Comparison of ENCODE assay signal across 8 cellular contexts in genomic region chr4:10098770-10099139, GRCh38. TPM values are rescaled to one million over a fixed set of nuclear protein-coding genes. Genes with fewer than 3 reads are reported as not detected.
DNase-seq lines count a peak whose midpoint lies in the region; ATAC-seq, FAIRE-seq and TF ChIP-seq lines count a peak whose summit lies in the region.

No MANE protein-coding gene starts in this region.

- H3K4me3 Mint-ChIP-seq in activated CD8-positive, alpha-beta T cell treated with anti-CD3 and anti-CD28 coated beads for 36 hours, result peak overlapping the region; percentile 43

- no peak overlapping the region for H3K4me3 ChIP-seq in right cardiac atrium (ENCODE audit: low read length)

- peak overlapping the region; percentile 91 for H3K27ac Mint-ChIP-seq in activated CD8-positive, alpha-beta T cell treated with anti-CD3 and anti-CD28 coated beads for 36 hours

- no peak overlapping the region for H3K27ac ChIP-seq in right cardiac atrium (ENCODE audit: low read length)

- intact Hi-C loops in Right ventricle myocardium inferior (cut with DNase I), result no loop called here
- intact Hi-C loops in right cardiac atrium (cut with DNase I), result no loop called here
- intact Hi-C loops in activated CD8-positive, alpha-beta T cell treated with anti-CD3 and anti-CD28 coated beads for 36 hours (cut with micrococcal nuclease), result no loop called here

- no peaks in the 10 kb centered on the region for H3K9me3 ChIP-seq in right cardiac atrium (ENCODE audit: control insufficient read depth, low read length)

- no peak for FAIRE-seq in urothelium cell line (lab: Jason Lieb, UNC)

- peaks cover 48% of the 10 kb centered on the region for H3K4me1 ChIP-seq in right cardiac atrium (ENCODE audit: control insufficient read depth, insufficient read depth, low read length)

- H3K9me3 Mint-ChIP-seq in activated CD8-positive, alpha-beta T cell treated with anti-CD3 and anti-CD28 coated beads for 36 hours, result no peaks in the 10 kb centered on the region

- DNase-seq in Right ventricle myocardium inferior (ENCODE audit: missing footprints), result peak; percentile 49
- no peak for DNase-seq in right cardiac atrium
- peak; percentile 75 for DNase-seq in activated CD8-positive, alpha-beta T cell treated with anti-CD3 and anti-CD28 coated beads for 36 hours
- DNase-seq in fibroblast of peridontal ligament (ENCODE audit: extremely low read depth), result peak; percentile 41
- peak; percentile 56 for DNase-seq in urothelium cell line (ENCODE audit: low spot score)

- CTCF ChIA-PET in activated CD8-positive, alpha-beta T cell treated with anti-CD3 and anti-CD28 coated beads for 36 hours (lab: Charles Lee), result interaction anchor here (0.8 kb wide), 1 partner anchor 9 kb away, joined by 3 read pairs; no protein-coding TSS in a partner anchor

- H3K4me1 Mint-ChIP-seq in activated CD8-positive, alpha-beta T cell treated with anti-CD3 and anti-CD28 coated beads for 36 hours (ENCODE audit: low read depth), result peaks cover 99% of the 10 kb centered on the region

- no peak for TF ChIP-seq CTCF in activated CD8-positive, alpha-beta T cell treated with anti-CD3 and anti-CD28 coated beads for 36 hours (IDR thresholded peaks at IDR 0.05)

- peaks cover 90% of the 10 kb centered on the region for H3K36me3 Mint-ChIP-seq in activated CD8-positive, alpha-beta T cell treated with anti-CD3 and anti-CD28 coated beads for 36 hours (ENCODE audit: low read depth)

- no peaks in the 10 kb centered on the region for H3K27me3 Mint-ChIP-seq in activated CD8-positive, alpha-beta T cell treated with anti-CD3 and anti-CD28 coated beads for 36 hours

- no peaks in the 10 kb centered on the region for H3K27me3 ChIP-seq in right cardiac atrium (ENCODE audit: control insufficient read depth, insufficient read depth)

- WGBS in right cardiac atrium, result 63% methylated on average over 10 of the region's 10 CpGs

- ATAC-seq in Right ventricle myocardium inferior (no peak), right cardiac atrium (no peak), GM19463 (IDR thresholded peaks at IDR 0.05; ENCODE audit: unreplicated experiment) (no peak), GM21526 (IDR thresholded peaks at IDR 0.05; ENCODE audit: low FRiP score, unreplicated experiment) (no peak), GM21723 (IDR thresholded peaks at IDR 0.05; ENCODE audit: unreplicated experiment) (no peak)
- ATAC-seq in activated CD8-positive, alpha-beta T cell treated with anti-CD3 and anti-CD28 coated beads for 36 hours, result peak; percentile 6

- POLR2A ChIA-PET in activated CD8-positive, alpha-beta T cell treated with anti-CD3 and anti-CD28 coated beads for 36 hours (lab: Charles Lee), result interaction anchor here (18.7 to 24.9 kb wide), 2 partner anchors 7 to 12 kb away, joined by 403 read pairs; partner anchors contain the start of gene WDR1

RNA-seq across cellular contexts. Expression of gene WDR1, which starts 17.8 kb away (rescaled TPM):
- total RNA-seq in Right ventricle myocardium inferior, result 210 TPM
- total RNA-seq in right cardiac atrium, result 100 to 1,000 TPM; 181 to 280 (median 218) TPM
- 116 TPM for polyA plus RNA-seq in right cardiac atrium
- 100 to 1,000 TPM; 390 to 393 TPM for total RNA-seq in activated CD8-positive, alpha-beta T cell treated with anti-CD3 and anti-CD28 coated beads for 36 hours

Comparison
In these comparisons a context has a peak if more than half of its experiments do, and no peak if none do; other contexts are left out.
1. DNase-seq: peak in Right ventricle myocardium inferior (single experiment), activated CD8-positive, alpha-beta T cell treated with anti-CD3 and anti-CD28 coated beads for 36 hours (single experiment), fibroblast of peridontal ligament (single experiment) and urothelium cell line (single experiment); none in right cardiac atrium (0 of 3).